ENCODE assay signal across 1 cellular context in genomic region chr5:147551677-147552076, GRCh38.
TF ChIP-seq lines count a peak whose summit lies in the region.

No MANE protein-coding gene starts in this region.

TF ChIP-seq in endothelial cell of umbilical vein, 7 proteins besides CTCF, POLR2A, EP300 and RAD21:
- TF ChIP-seq FOS (IDR thresholded peaks at IDR 0.05; ENCODE audit: borderline replicate concordance, insufficient read depth, low read length): no peak
- TF ChIP-seq EZH2 (IDR thresholded peaks at IDR 0.05; ENCODE audit: borderline replicate concordance, low read depth, low read length, severe bottlenecking): no peak
- no peak for TF ChIP-seq POLR2AphosphoS5 (IDR thresholded peaks at IDR 0.05; ENCODE audit: insufficient read depth, low read depth, low read length)
- TF ChIP-seq MYC (IDR thresholded peaks at IDR 0.05; ENCODE audit: low read depth, low read length): no peak
- TF ChIP-seq GATA2 (IDR thresholded peaks at IDR 0.05; ENCODE audit: insufficient read depth, insufficient read length, low read depth, low read length): no peak
- TF ChIP-seq JUN (IDR thresholded peaks at IDR 0.05; ENCODE audit: borderline replicate concordance, insufficient read depth, insufficient read length, low read depth): no peak
- TF ChIP-seq, protein P1, sequence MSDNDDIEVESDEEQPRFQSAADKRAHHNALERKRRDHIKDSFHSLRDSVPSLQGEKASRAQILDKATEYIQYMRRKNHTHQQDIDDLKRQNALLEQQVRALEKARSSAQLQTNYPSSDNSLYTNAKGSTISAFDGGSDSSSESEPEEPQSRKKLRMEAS (IDR thresholded peaks at IDR 0.05; ENCODE audit: insufficient read depth, insufficient read length): no peak
